7 cellular contexts compared by ENCODE assay signal in the genomic region with DNA sequence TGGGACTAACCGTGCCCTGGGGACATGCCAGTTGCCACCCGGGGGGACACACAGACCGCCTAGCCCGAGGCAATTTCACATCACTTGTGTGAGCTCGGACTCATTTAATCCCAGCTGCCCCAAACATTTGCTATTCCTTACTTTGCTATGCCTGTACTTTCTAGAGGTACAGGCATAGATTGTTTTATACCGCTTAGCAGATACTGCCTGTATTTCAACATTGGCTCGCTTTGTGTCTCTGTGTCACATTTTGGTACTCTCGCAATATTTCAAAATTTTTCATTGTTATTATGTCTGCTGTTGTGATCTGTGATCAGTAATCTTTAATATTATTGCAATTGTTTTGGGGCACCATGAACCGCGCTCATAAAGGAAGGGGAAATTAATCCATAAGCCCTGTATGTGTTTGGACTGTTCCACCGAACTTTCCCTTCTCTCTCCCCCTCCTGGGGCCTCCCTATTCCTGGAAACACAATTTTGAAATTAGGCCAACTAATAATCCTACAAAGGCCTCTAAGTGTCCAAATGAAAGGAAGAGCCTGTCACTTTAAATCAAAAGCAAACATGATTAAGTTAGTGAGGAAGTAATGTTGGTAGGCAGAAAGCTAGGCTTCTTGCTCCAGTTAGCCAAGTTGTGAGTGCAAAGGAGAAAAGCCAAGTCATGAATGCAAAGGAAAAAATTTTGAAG. TPM values are rescaled to one million over a fixed set of nuclear protein-coding genes. Genes with fewer than 3 reads are reported as not detected.
DNase-seq lines count a peak whose midpoint lies in the region; ATAC-seq and TF ChIP-seq lines count a peak whose summit lies in the region.

No MANE protein-coding gene starts in this region.

- peak overlapping the region; percentile 21 to 92 for H3K27ac Mint-ChIP-seq in natural killer cell

- H3K9me3 Mint-ChIP-seq in natural killer cell, result no peaks in the 10 kb centered on the region

- DNase-seq in HAP-1 (ENCODE audit: low spot score in 2 of 2) (no peak), natural killer cell (no peak), HEK293T (ENCODE audit: extremely low spot score) (no peak), SHP77 treated with DMSO at 0.1 percent for 48 hours (lab: John Stamatoyannopoulos, UW) (no peak)

- no peak for TF ChIP-seq CTCF in natural killer cell (IDR thresholded peaks at IDR 0.05)

- no peaks in the 10 kb centered on the region for H3K27me3 ChIP-seq in HAP-1 (ENCODE audit: low read depth)
- H3K27me3 ChIP-seq in endocrine pancreas (ENCODE audit: control insufficient read depth, insufficient read depth, low read length), result no peaks in the 10 kb centered on the region

- POLR2A ChIA-PET in HEK293T (lab: Yijun Ruan, JAX), result interaction anchor here (1.0 to 1.2 kb wide), 2 partner anchors 27 to 100 kb away, joined by 4 to 6 read pairs; a partner anchor contains a TSS

- H3K9ac ChIP-seq in endocrine pancreas (ENCODE audit: control insufficient read depth, insufficient read depth, low read length), result peak overlapping the region; percentile 76

- CTCF ChIA-PET in HEK293T (lab: Yijun Ruan, JAX), result interaction anchor here (0.6 to 1.8 kb wide), 2 partner anchors 98 to 943 kb away, joined by 3 to 5 read pairs; a partner anchor contains a TSS

- in situ Hi-C loops in HAP-1 (cut with MboI; ENCODE audit: low sequenced_read_pairs), result no loop called here

- H3K4me3 Mint-ChIP-seq in natural killer cell, result peak overlapping the region; percentile 98

- no peak for ATAC-seq in natural killer cell
- ATAC-seq in HG02852 (IDR thresholded peaks at IDR 0.05; ENCODE audit: unreplicated experiment), result no peak

- intact Hi-C loops in natural killer cell (cut with micrococcal nuclease), result loop anchor here (1.0 kb wide), 1 partner anchor 122 kb away; no protein-coding TSS in a partner anchor

- H3K36me3 ChIP-seq in HAP-1 (replicated peaks), result no peaks in the 10 kb centered on the region
- H3K36me3 ChIP-seq in endocrine pancreas (ENCODE audit: control insufficient read depth, insufficient read depth, low read length), result no peaks in the 10 kb centered on the region

- peaks cover 0 to 4% of the 10 kb centered on the region in 2 donors for H3K27me3 Mint-ChIP-seq in natural killer cell (ENCODE audit: low read depth in 2 of 2)

- no peaks in the 10 kb centered on the region for H3K9me3 ChIP-seq in HAP-1
- H3K9me3 ChIP-seq in endocrine pancreas (ENCODE audit: control insufficient read depth, low read length), result no peaks in the 10 kb centered on the region

- no peaks in the 10 kb centered on the region for H3K36me3 Mint-ChIP-seq in natural killer cell

- H3K4me3 ChIP-seq in HAP-1 (peak overlapping the region; percentile 77), endocrine pancreas (ENCODE audit: control insufficient read depth, insufficient read depth, low read length) (peak overlapping the region; percentile 79)

- H3K4me1 ChIP-seq in HAP-1, result peaks cover 4% of the 10 kb centered on the region
- no peaks in the 10 kb centered on the region for H3K4me1 ChIP-seq in endocrine pancreas (ENCODE audit: control insufficient read depth, insufficient read depth, low read length)

- peaks cover 25 to 30% of the 10 kb centered on the region in 2 donors for H3K4me1 Mint-ChIP-seq in natural killer cell

TF ChIP-seq in PFSK-1, 5 proteins besides CTCF, POLR2A, EP300 and RAD21:
- no peak for TF ChIP-seq FOXP2 (optimal IDR thresholded peaks at IDR 0.05; ENCODE audit: borderline replicate concordance, extremely low read depth, extremely low read length, insufficient read depth)
- TF ChIP-seq TAF1 (IDR thresholded peaks at IDR 0.05; ENCODE audit: borderline replicate concordance, insufficient read depth, low read length), result 0 out of 2 replicates have a peak, but pooled peaks have one; percentile 23
TF ChIP-seq in PFSK-1: peak in this region for 1.

TF ChIP-seq in HEK293T, 16 proteins besides CTCF, POLR2A, EP300 and RAD21:
- no peak for TF ChIP-seq HDGF (IDR thresholded peaks at IDR 0.05; ENCODE audit: borderline replicate concordance)
- no peak for TF ChIP-seq TARDBP (IDR thresholded peaks at IDR 0.05)
- TF ChIP-seq SUZ12 (IDR thresholded peaks at IDR 0.05), result no peak
- no peak for TF ChIP-seq BHLHE40 (IDR thresholded peaks at IDR 0.05; ENCODE audit: borderline replicate concordance)
TF ChIP-seq in HEK293T: peak in this region for 0.

RNA-seq across cellular contexts. Expression of a gene that starts 0.6 kb away (rescaled TPM):
- polyA plus RNA-seq in PFSK-1 (2012; ENCODE audit: insufficient read length, low read depth), result 9.1 TPM
- 1 to 10 TPM; 3.4 to 6.0 (median 4.8) TPM for total RNA-seq in natural killer cell

RNA-seq across cellular contexts. Expression of a gene that starts 26.1 kb away (rescaled TPM):
- polyA plus RNA-seq in PFSK-1 (2012; ENCODE audit: insufficient read length, low read depth), result 7.7 TPM
- 10 to 100 TPM in 2 of 3 donors, 1 to 10 TPM in 1; 7.2 to 11.5 (median 10.1) TPM for total RNA-seq in natural killer cell
